1 cellular context compared by ENCODE assay signal in genomic region chr14:89415139-89415538, GRCh38.
TF ChIP-seq lines count a peak whose summit lies in the region.

No MANE protein-coding gene starts in this region.

TF ChIP-seq in HepG2, 621 proteins besides CTCF, POLR2A, EP300 and RAD21:
- no peak for TF ChIP-seq TFDP2 (CRISPR knock-in tag; IDR thresholded peaks at IDR 0.05)
- TF ChIP-seq RFX1 (IDR thresholded peaks at IDR 0.05): peak; percentile 47; the same call in 1 of the 2 replicates
- TF ChIP-seq ZFP36L1 (CRISPR knock-in tag; IDR thresholded peaks at IDR 0.05): 0 out of 2 replicates have a peak, but pooled peaks have one; percentile 42
- peak; percentile 56; the same call in 1 of the 2 replicates for TF ChIP-seq RFX3 (CRISPR knock-in tag; IDR thresholded peaks at IDR 0.05)
